ENCODE assay signal across 24 cellular contexts in the genomic region with DNA sequence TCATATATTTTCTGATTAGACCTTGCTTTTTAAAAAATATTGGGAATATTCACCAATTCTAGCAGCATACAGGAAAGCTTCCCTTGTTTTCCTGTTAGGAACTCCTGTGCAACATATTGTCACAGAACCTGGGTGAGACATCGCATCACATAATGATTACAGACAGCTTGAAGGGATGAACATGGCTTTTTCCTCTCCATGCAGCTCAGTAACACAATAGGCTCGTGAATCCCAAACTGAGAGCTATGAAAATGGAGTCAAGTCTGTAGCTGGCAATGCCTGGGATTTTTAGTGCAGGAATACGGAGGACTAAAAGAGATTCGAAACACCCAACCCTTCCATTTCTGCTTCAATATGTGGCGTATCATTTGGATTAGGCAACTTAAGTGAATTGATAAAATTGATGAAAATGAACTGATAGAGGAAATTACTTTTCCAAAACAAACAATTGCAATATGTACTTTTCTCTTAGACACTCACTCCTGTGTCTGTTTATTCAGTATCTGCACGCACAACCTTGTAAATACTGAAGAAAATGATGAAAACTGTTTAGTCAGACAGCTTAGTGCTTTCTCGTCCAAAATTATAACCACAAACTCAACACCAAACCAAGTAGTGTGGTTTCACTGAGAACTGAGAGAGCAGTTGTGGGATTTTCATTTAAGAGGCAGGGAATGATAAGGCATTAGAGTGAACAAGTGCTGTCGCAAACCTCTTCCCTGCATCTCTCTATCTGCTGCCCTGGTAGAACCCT.
DNase-seq lines count a peak whose midpoint lies in the region; TF ChIP-seq lines count a peak whose summit lies in the region.
"Had no signal": no experiment of that assay in that cellular context is flagged by ENCODE, and none has a peak within 500 bp of the region (broad histone marks: within the 10 kb centered on the region; RNA-seq: fewer than 3 reads in every experiment).

No MANE protein-coding gene starts in this region.

- H3K36me3 ChIP-seq in mesenchymal stem cell (ENCODE audit: control insufficient read depth in 1 of 2, insufficient read depth in 2 of 2, low read depth in 1 of 2, low read length in 2 of 2) (no peaks in the 10 kb centered on the region), transverse colon (no peaks in the 10 kb centered on the region)
- H3K36me3 ChIP-seq: BLaER1, neural progenitor cell, pancreas, suprapubic skin had no signal

- H3K27me3 ChIP-seq in mesenchymal stem cell (ENCODE audit: control insufficient read depth in 1 of 2, insufficient read depth in 1 of 2, low read length in 2 of 2) (no peaks in the 10 kb centered on the region), transverse colon (no peaks in the 10 kb centered on the region)
- H3K27me3 ChIP-seq: BLaER1, neural progenitor cell, suprapubic skin had no signal

- WGBS in mesenchymal stem cell: 100% methylated on average over 4 of the region's 8 CpGs
- 73 to 79% methylated on average over 7 to 8 of the region's 8 CpGs for WGBS in transverse colon (ENCODE audit: low coverage in 1 of 2), 2 donors

- in situ Hi-C loops in astrocyte of the spinal cord (cut with HindIII; ENCODE audit: low sequenced_read_pairs): no loop called here
- in situ Hi-C loops in transverse colon (cut with MboI; ENCODE audit: low pct_ligation_motif_present in 1 of 4, low pct_unique_long_range_greater_than_20kb in 1 of 4, low sequenced_read_pairs in 3 of 4): loop anchor here in 2 of 4 donors (25.0 kb wide), 2 partner anchors 1090 to 1490 kb away; no protein-coding TSS in a partner anchor

- H3K27ac ChIP-seq in mesenchymal stem cell (ENCODE audit: low read length, poor library complexity, severe bottlenecking) (no peak overlapping the region), transverse colon (no peak overlapping the region)
- H3K27ac ChIP-seq: BLaER1, neural progenitor cell, pancreas, suprapubic skin had no signal

- H2AFZ ChIP-seq in mesenchymal stem cell (ENCODE audit: low read depth, low read length): no peak overlapping the region

- H4K8ac ChIP-seq in mesenchymal stem cell (ENCODE audit: low read length): no peak overlapping the region

- DNase-seq in DMS53 treated with DMSO at 0.1 percent for 48 hours (lab: John Stamatoyannopoulos, UW; ENCODE audit: unreplicated experiment) (peak; percentile 51), M059J (ENCODE audit: low read depth) (peak; percentile 34), astrocyte of the spinal cord (ENCODE audit: low read depth, low spot score) (peak; percentile 43), mesenchymal stem cell (no peak), activated gamma-delta T cell treated with Interleukin-2 at 50 U/mL for 16 hours (no peak), NCI-H226 (no peak), transverse colon (no peak)
- DNase-seq: activated CD4-positive, alpha-beta T cell treated with anti-CD3 and anti-CD28 coated beads, Interleukin-2, amount 50 U/mL, for 48 hours; activated naive CD4-positive, alpha-beta T cell treated with Interleukin-2 at 50 U/mL for 16 hours; DMS 273 treated with DMSO at 0.1 percent for 48 hours; H7; immature natural killer cell; Karpas-422; NCI-H1048; NCI-H446; NCI-H82; pancreas; retina; stimulated activated naive CD4-positive, alpha-beta T cell treated with Interleukin-2 at 50 U/mL for 16 hours; T-helper 1 cell had no signal

- no peaks in the 10 kb centered on the region for H3K79me1 ChIP-seq in mesenchymal stem cell (replicated peaks; ENCODE audit: low read length, poor library complexity, severe bottlenecking)

- H2BK120ac ChIP-seq in mesenchymal stem cell (ENCODE audit: low read depth, low read length): no peak overlapping the region

- H2BK5ac ChIP-seq in mesenchymal stem cell (ENCODE audit: low read depth, low read length, poor library complexity, severe bottlenecking): no peak overlapping the region

- no peak overlapping the region for H2BK12ac ChIP-seq in mesenchymal stem cell (ENCODE audit: low read length in 2 of 2)

- intact Hi-C loops in transverse colon (cut with DNase I; ENCODE audit: low total_unique reads): loop anchor here (5.0 kb wide), 1 partner anchor 1430 kb away; no protein-coding TSS in a partner anchor

- H3K4me3 ChIP-seq in astrocyte of the spinal cord (ENCODE audit: low read depth, low read length) (no peak overlapping the region), mesenchymal stem cell (ENCODE audit: insufficient read depth in 1 of 2, low read depth in 1 of 2, low read length in 2 of 2) (no peak overlapping the region), transverse colon (no peak overlapping the region)
- H3K4me3 ChIP-seq: BLaER1, neural progenitor cell, pancreas, smooth muscle cell, suprapubic skin had no signal

- H3K4me2 ChIP-seq in mesenchymal stem cell (ENCODE audit: low read length, poor library complexity, severe bottlenecking): no peak overlapping the region
- H3K4me2 ChIP-seq: BLaER1, neural progenitor cell, smooth muscle cell had no signal

- H3K18ac ChIP-seq in mesenchymal stem cell (ENCODE audit: low read depth in 1 of 2, low read length in 2 of 2): no peak overlapping the region

- no peak overlapping the region for H3K4ac ChIP-seq in mesenchymal stem cell (ENCODE audit: low read depth in 1 of 2, low read length in 2 of 2)

- peaks cover 4% of the 10 kb centered on the region for H3K4me1 ChIP-seq in mesenchymal stem cell (ENCODE audit: control insufficient read depth, insufficient read depth, low read depth, low read length)
- peaks cover 0 to 12% (median 0%) of the 10 kb centered on the region in 4 donors for H3K4me1 ChIP-seq in transverse colon
- H3K4me1 ChIP-seq: BLaER1, neural progenitor cell, pancreas, suprapubic skin had no signal

- no peak for TF ChIP-seq EP300 in transverse colon (IDR thresholded peaks at IDR 0.05; ENCODE audit: low read depth)

- H3K23ac ChIP-seq in mesenchymal stem cell (ENCODE audit: low read length in 2 of 2): no peak overlapping the region

- H2BK15ac ChIP-seq in mesenchymal stem cell (ENCODE audit: low read depth, poor library complexity, severe bottlenecking): no peak overlapping the region

- H2AK5ac ChIP-seq in mesenchymal stem cell (ENCODE audit: low read length, severe bottlenecking): peak overlapping the region; percentile 29

- H3K9ac ChIP-seq in mesenchymal stem cell (ENCODE audit: low read length): no peak overlapping the region
- H3K9ac ChIP-seq: BLaER1, neural progenitor cell had no signal

- H4K91ac ChIP-seq in mesenchymal stem cell (ENCODE audit: low read length): no peak overlapping the region

- H3K9me3 ChIP-seq in mesenchymal stem cell (ENCODE audit: control insufficient read depth, low read length): no peaks in the 10 kb centered on the region
- no peaks in the 10 kb centered on the region for H3K9me3 ChIP-seq in transverse colon
- H3K9me3 ChIP-seq: pancreas, suprapubic skin had no signal

- TF ChIP-seq POLR2A in transverse colon (IDR thresholded peaks at IDR 0.05): no peak

- H3K14ac ChIP-seq in mesenchymal stem cell (ENCODE audit: low read length in 2 of 2): no peak overlapping the region

- no peak for TF ChIP-seq CTCF in astrocyte of the spinal cord (IDR thresholded peaks at IDR 0.05; ENCODE audit: low read depth, low read length)
- no peak for TF ChIP-seq CTCF in transverse colon (IDR thresholded peaks at IDR 0.05)

Comparison
In these comparisons a context has a peak if more than half of its experiments do, and no peak if none do; other contexts are left out.
1. DNase-seq: peak in DMS53 treated with DMSO at 0.1 percent for 48 hours (single experiment), M059J (single experiment) and astrocyte of the spinal cord (single experiment); none in mesenchymal stem cell (single experiment), activated gamma-delta T cell treated with Interleukin-2 at 50 U/mL for 16 hours (single experiment), NCI-H226 (single experiment) and transverse colon (single experiment).